In the genomic region with DNA sequence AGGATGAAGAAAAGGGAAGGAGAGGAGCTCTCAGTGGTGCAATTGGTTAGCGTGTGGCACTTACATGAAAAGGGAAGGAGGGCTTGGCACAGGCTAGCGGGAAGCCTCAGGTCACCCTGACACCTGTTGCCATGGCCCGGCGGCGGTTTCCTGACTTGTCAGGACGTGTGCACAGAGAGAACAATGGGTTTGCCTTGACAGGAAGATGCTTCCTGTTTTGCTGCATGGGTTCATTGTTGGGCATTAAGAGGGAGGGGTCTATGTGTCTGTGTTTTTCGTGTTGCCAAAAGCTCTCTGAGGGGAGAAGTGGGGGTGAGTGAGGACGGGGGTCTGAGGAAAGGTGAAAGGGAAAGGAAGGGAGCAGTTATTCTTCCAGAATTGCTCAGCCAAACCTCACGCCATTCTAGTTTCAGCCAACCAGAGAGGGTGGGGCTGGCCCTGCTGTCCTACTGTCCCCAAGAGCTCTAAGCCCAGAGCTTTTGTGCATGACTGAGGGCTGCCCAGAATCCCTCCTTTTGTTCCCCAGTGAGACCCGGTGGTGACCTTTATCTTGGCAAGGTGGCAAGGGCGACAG, we compare ENCODE assay signal across 9 cellular contexts. TPM values are rescaled to one million over a fixed set of nuclear protein-coding genes. Genes with fewer than 3 reads are reported as not detected.
DNase-seq lines count a peak whose midpoint lies in the region; ATAC-seq, FAIRE-seq and TF ChIP-seq lines count a peak whose summit lies in the region.
"Had no signal": no experiment of that assay in that cellular context is flagged by ENCODE, and none has a peak within 500 bp of the region (broad histone marks: within the 10 kb centered on the region; RNA-seq: fewer than 3 reads in every experiment).

No MANE protein-coding gene starts in this region.

- no peak overlapping the region for H3K27ac Mint-ChIP-seq in osteocyte (ENCODE audit: unreplicated experiment)

- H3K4me3 ChIP-seq in A549: no peak overlapping the region
- H3K4me3 ChIP-seq in lung: no peak overlapping the region

- H3K36me3 ChIP-seq in lung (ENCODE audit: control insufficient read depth in 2 of 2, insufficient read depth in 2 of 2, low read length in 2 of 2): no peaks in the 10 kb centered on the region

- H3K4me1 ChIP-seq in A549 (no peaks in the 10 kb centered on the region), lung (ENCODE audit: control insufficient read depth in 2 of 2, insufficient read depth in 2 of 2, low read length in 2 of 2) (peaks cover 0 to 9% of the 10 kb centered on the region in 2 donors)

- POLR2A ChIA-PET in A549 (lab: Yijun Ruan, JAX): no interaction called here

- no peak for DNase-seq in A549 (ENCODE audit: low read depth in 1 of 2, low spot score in 1 of 2)
- DNase-seq in GM19238 (ENCODE audit: insufficient read length, low spot score): peak; percentile 50
- peak; percentile 45 for DNase-seq in NCI-H748 treated with DMSO at 0.1 percent for 48 hours (lab: John Stamatoyannopoulos, UW)
- DNase-seq in activated effector memory CD4-positive, alpha-beta T cell treated with Interleukin-2 at 50 U/mL for 16 hours: peak; percentile 65
- DNase-seq in lung (ENCODE audit: low spot score): peak; percentile 47
- no peak for DNase-seq in osteocyte (ENCODE audit: extremely low spot score, unreplicated experiment)
- no peak for DNase-seq in putamen (ENCODE audit: low spot score)

- no peak for TF ChIP-seq RAD21 in A549 (conservative IDR thresholded peaks at IDR 0.05 in 1 of 2, IDR thresholded peaks at IDR 0.05 in 1 of 2)

- TF ChIP-seq POLR2A in A549 (IDR thresholded peaks at IDR 0.05; ENCODE audit: low read length): no peak

- H3K4me1 Mint-ChIP-seq in osteocyte (ENCODE audit: unreplicated experiment): no peaks in the 10 kb centered on the region

- H3K4me3 Mint-ChIP-seq in osteocyte (ENCODE audit: unreplicated experiment): no peak overlapping the region

- H3K9me3 ChIP-seq in A549: peaks cover 7% of the 10 kb centered on the region; the same call in 1 of the 3 replicates
- no peaks in the 10 kb centered on the region for H3K9me3 ChIP-seq in lung (ENCODE audit: control insufficient read depth in 2 of 2, insufficient read depth in 1 of 2, low read length in 1 of 2)

- FAIRE-seq in A549 (lab: Jason Lieb, UNC): no peak

- H3K9me3 Mint-ChIP-seq in osteocyte (ENCODE audit: unreplicated experiment): peaks cover 17% of the 10 kb centered on the region

- ATAC-seq in A549: 0 out of 6 replicates have a peak, but pooled peaks have one; percentile 26 to 39
- ATAC-seq in HG03175 (IDR thresholded peaks at IDR 0.05; ENCODE audit: unreplicated experiment): peak; percentile 89
- ATAC-seq in lung (ENCODE audit: insufficient read depth, low FRiP score): no peak

- no peak overlapping the region for H3K4me2 ChIP-seq in A549

- no peak overlapping the region for H3K27ac ChIP-seq in A549
- peak overlapping the region; percentile 41 to 61 for H3K27ac ChIP-seq in lung (ENCODE audit: low read depth in 1 of 2, low read length in 1 of 2)

- TF ChIP-seq EP300 in A549 (IDR thresholded peaks at IDR 0.05): no peak

- WGBS in A549 (ENCODE audit: missing lambda C conversion rate): 34% methylated on average over 11 of the region's 11 CpGs
- 8 to 33% methylated on average over 11 of the region's 11 CpGs for WGBS in lung, 2 donors

- CTCF ChIA-PET in A549 (lab: Yijun Ruan, JAX): interaction anchor here (0.6 to 3.1 kb wide), 6 partner anchors 11 to 1066 kb away, joined by 3 to 10 read pairs (median 6); no protein-coding TSS in a partner anchor

- TF ChIP-seq CTCF in A549 (IDR thresholded peaks at IDR 0.05): no peak
- TF ChIP-seq CTCF in lung (IDR thresholded peaks at IDR 0.05; ENCODE audit: control extremely low read depth, extremely low read depth): no peak
- TF ChIP-seq CTCF in osteocyte (IDR thresholded peaks at IDR 0.05): no peak

- no peaks in the 10 kb centered on the region for H3K27me3 ChIP-seq in lung (ENCODE audit: control insufficient read depth, insufficient read depth)

- H3K27me3 Mint-ChIP-seq in osteocyte (ENCODE audit: unreplicated experiment): peaks cover 57% of the 10 kb centered on the region

- H3K36me3 Mint-ChIP-seq in osteocyte (ENCODE audit: unreplicated experiment): no peaks in the 10 kb centered on the region

TF ChIP-seq in A549, 52 proteins besides CTCF, POLR2A, EP300 and RAD21:
- TF ChIP-seq FOSB (CRISPR knock-in tag; IDR thresholded peaks at IDR 0.05): no peak
- TF ChIP-seq MAX (IDR thresholded peaks at IDR 0.05): no peak
- TF ChIP-seq FOSL2 (IDR thresholded peaks at IDR 0.05): no peak
- TF ChIP-seq FOSL2 (CRISPR knock-in tag; IDR thresholded peaks at IDR 0.05): no peak
- TF ChIP-seq, protein P1, sequence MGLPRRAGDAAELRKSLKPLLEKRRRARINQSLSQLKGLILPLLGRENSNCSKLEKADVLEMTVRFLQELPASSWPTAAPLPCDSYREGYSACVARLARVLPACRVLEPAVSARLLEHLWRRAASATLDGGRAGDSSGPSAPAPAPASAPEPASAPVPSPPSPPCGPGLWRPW (IDR thresholded peaks at IDR 0.05): no peak
- no peak for TF ChIP-seq ZNF302 (CRISPR knock-in tag; IDR thresholded peaks at IDR 0.05)
- TF ChIP-seq BCL3 (IDR thresholded peaks at IDR 0.05): no peak
- no peak for TF ChIP-seq MAFK (IDR thresholded peaks at IDR 0.05; ENCODE audit: partially characterized antibody)
- no peak for TF ChIP-seq RNF2 (IDR thresholded peaks at IDR 0.05; ENCODE audit: borderline replicate concordance, low read depth)
- TF ChIP-seq RARB (CRISPR knock-in tag; IDR thresholded peaks at IDR 0.05): no peak
- TF ChIP-seq MAZ (IDR thresholded peaks at IDR 0.05; ENCODE audit: borderline replicate concordance, low read depth, low read length): no peak
- TF ChIP-seq CBX8 (IDR thresholded peaks at IDR 0.05): no peak
- TF ChIP-seq CHD2 (IDR thresholded peaks at IDR 0.05; ENCODE audit: low read length, partially characterized antibody): no peak
- TF ChIP-seq ZC3H11A (IDR thresholded peaks at IDR 0.05): no peak
- no peak for TF ChIP-seq TP53 (CRISPR knock-in tag; IDR thresholded peaks at IDR 0.05)
- no peak for TF ChIP-seq NR3C1 (IDR thresholded peaks at IDR 0.05)
- no peak for TF ChIP-seq RCOR1 (IDR thresholded peaks at IDR 0.05; ENCODE audit: low read depth, low read length)
- no peak for TF ChIP-seq ATOH8 (CRISPR knock-in tag; IDR thresholded peaks at IDR 0.05; ENCODE audit: low read depth)

RNA-seq across cellular contexts. Expression of gene CCR7, which starts 17.1 kb away (rescaled TPM):
- polyA plus RNA-seq in A549 (2011; rRNA removed): 1.4 and 1.9 TPM in 2 replicates
- 0.79 and 1.5 TPM in 2 replicates for polyA plus RNA-seq in A549 (2012; cell fraction: cytosol; rRNA removed)
- polyA plus RNA-seq in A549 (2012; cell fraction: nucleus; rRNA removed): 3.0 and 3.2 TPM in 2 replicates
- polyA plus RNA-seq in A549 (2017; fragmentation: RNase III; extraction: RNeasy Plus Mini Kit Qiagen cat#74134 plus additional on column Dnase treatment): 0.72 to 0.84 TPM (median 0.76 TPM) in 3 replicates
- polyA minus RNA-seq in A549 (2011; rRNA and poly(A)+ RNA removed): 1.7 and 3.3 TPM in 2 replicates
- 1 to 10 TPM; 1.8 to 4.0 TPM for total RNA-seq in lung
- 1 to 10 TPM; 2.1 to 5.9 TPM for polyA plus RNA-seq in lung
- total RNA-seq in osteocyte: 0.21 TPM in 1 of 2 replicates, not detected in the other
- total RNA-seq: Daoy had no signal

Comparison
In these comparisons a context has a peak if more than half of its experiments do, and no peak if none do; other contexts are left out.
1. DNase-seq: peak in GM19238 (single experiment), NCI-H748 treated with DMSO at 0.1 percent for 48 hours (single experiment), activated effector memory CD4-positive, alpha-beta T cell treated with Interleukin-2 at 50 U/mL for 16 hours (single experiment) and lung (single experiment); none in A549 (0 of 2), osteocyte (single experiment) and putamen (single experiment).
2. H3K27ac ChIP-seq: peak in lung (2 of 2); none in A549 (0 of 2).